24 cellular contexts compared by ENCODE assay signal in genomic region chr3:118165413-118165812, GRCh38.
"Had no signal": no experiment of that assay in that cellular context is flagged by ENCODE, and none has a peak within 500 bp of the region (broad histone marks: within the 10 kb centered on the region; RNA-seq: fewer than 3 reads in every experiment).

No MANE protein-coding gene starts in this region.

- H3K27me3 ChIP-seq: hepatocyte, neutrophil, spleen, tibial artery, upper lobe of left lung, vagina had no signal

- H3K4me2 ChIP-seq: hepatocyte had no signal

- H2AFZ ChIP-seq: hepatocyte had no signal

- H3K36me3 ChIP-seq: neutrophil, spleen, tibial artery, upper lobe of left lung, vagina had no signal

- H3K36me3 Mint-ChIP-seq: naive thymus-derived CD4-positive, alpha-beta T cell; stimulated activated memory B cell treated with anti-CD40 and anti-IgM and Interleukin-4, amounts not matched to agents 10 μg/mL and 1 μg/mL and 100 μg/mL, for 72 hours had no signal

- H3K9me3 ChIP-seq: neutrophil, psoas muscle, tibial artery, vagina had no signal

- H3K79me2 ChIP-seq: hepatocyte had no signal

- H3K4me3 Mint-ChIP-seq: dendritic cell treated with granulocyte-macrophage colony-stimulating factor and Interleukin-4, amounts not matched to agents 40 ng/mL and 50 ng/mL, for 4 days; effector memory CD8-positive, alpha-beta T cell; naive thymus-derived CD4-positive, alpha-beta T cell; nephron progenitor cell; stimulated activated memory B cell treated with anti-CD40 and anti-IgM and Interleukin-4, amounts not matched to agents 10 μg/mL and 1 μg/mL and 100 μg/mL, for 72 hours; stimulated activated naive CD8-positive, alpha-beta T cell treated with anti-CD3 and anti-CD28 coated beads, Interleukin-15, Interleukin-2, amounts not matched to agents 100 ng/mL and 50 ng/mL, for 24 hours had no signal

- H3K27me3 Mint-ChIP-seq: dendritic cell treated with granulocyte-macrophage colony-stimulating factor and Interleukin-4, amounts not matched to agents 40 ng/mL and 50 ng/mL, for 4 days; effector memory CD8-positive, alpha-beta T cell; naive thymus-derived CD4-positive, alpha-beta T cell; stimulated activated memory B cell treated with anti-CD40 and anti-IgM and Interleukin-4, amounts not matched to agents 10 μg/mL and 1 μg/mL and 100 μg/mL, for 72 hours; stimulated activated naive CD8-positive, alpha-beta T cell treated with anti-CD3 and anti-CD28 coated beads, Interleukin-15, Interleukin-2, amounts not matched to agents 100 ng/mL and 50 ng/mL, for 24 hours had no signal

- ATAC-seq: effector memory CD8-positive, alpha-beta T cell; left cardiac atrium; left ventricle myocardium superior; naive thymus-derived CD4-positive, alpha-beta T cell; psoas muscle; sciatic nerve; stimulated activated memory B cell treated with anti-CD40 and anti-IgM and Interleukin-4, amounts not matched to agents 10 μg/mL and 1 μg/mL and 100 μg/mL, for 72 hours had no signal

- H3K4me1 ChIP-seq: psoas muscle, spleen, tibial artery, upper lobe of left lung, vagina had no signal

- DNase-seq: effector memory CD8-positive, alpha-beta T cell; erythroblast; foreskin melanocyte; head of caudate nucleus; kidney; left cardiac atrium; left ventricle myocardium superior; naive thymus-derived CD4-positive, alpha-beta T cell; nephron progenitor cell; psoas muscle; retina; spleen; stimulated activated CD4-positive, alpha-beta T cell treated with anti-CD3 and anti-CD28 coated beads, Interleukin-15, amount 100 ng/mL, for 24 hours; stimulated activated CD4-positive, alpha-beta T cell treated with anti-CD3 and anti-CD28 coated beads, Interleukin-1b, Interleukin-23, amount 100 ng/mL, for 48 hours; stimulated activated CD4-positive, alpha-beta T cell treated with anti-CD3 and anti-CD28 coated beads, Interleukin-4, amount 100 ng/mL, for 24 hours; tibial artery; upper lobe of left lung had no signal

- H3K4me1 Mint-ChIP-seq: nephron progenitor cell; stimulated activated memory B cell treated with anti-CD40 and anti-IgM and Interleukin-4, amounts not matched to agents 10 μg/mL and 1 μg/mL and 100 μg/mL, for 72 hours had no signal

- H3K27ac Mint-ChIP-seq: dendritic cell treated with granulocyte-macrophage colony-stimulating factor and Interleukin-4, amounts not matched to agents 40 ng/mL and 50 ng/mL, for 4 days; effector memory CD8-positive, alpha-beta T cell; naive thymus-derived CD4-positive, alpha-beta T cell; nephron progenitor cell; stimulated activated memory B cell treated with anti-CD40 and anti-IgM and Interleukin-4, amounts not matched to agents 10 μg/mL and 1 μg/mL and 100 μg/mL, for 72 hours; stimulated activated naive CD8-positive, alpha-beta T cell treated with anti-CD3 and anti-CD28 coated beads, Interleukin-15, Interleukin-2, amounts not matched to agents 100 ng/mL and 50 ng/mL, for 24 hours had no signal

- H3K27ac ChIP-seq: hepatocyte, neutrophil, psoas muscle, spleen, tibial artery, upper lobe of left lung, vagina had no signal

- H3K4me3 ChIP-seq: hepatocyte, psoas muscle, spleen, tibial artery, upper lobe of left lung, vagina had no signal
